In genomic region chr13:64154514-64154913, GRCh38 we compare ENCODE assay signal across 12 cellular contexts.
DNase-seq lines count a peak whose midpoint lies in the region; ATAC-seq and TF ChIP-seq lines count a peak whose summit lies in the region.
"Had no signal": no experiment of that assay in that cellular context is flagged by ENCODE, and none has a peak within 500 bp of the region (broad histone marks: within the 10 kb centered on the region; RNA-seq: fewer than 3 reads in every experiment).

No MANE protein-coding gene starts in this region.

- peaks cover 2% of the 10 kb centered on the region; the same call in 1 of the 2 replicates for H3K27me3 Mint-ChIP-seq in HFFc6 (ENCODE audit: insufficient read depth)
- H3K27me3 Mint-ChIP-seq: memory B cell had no signal

- H3K4me1 ChIP-seq in SK-N-SH (ENCODE audit: control insufficient read depth in 1 of 2, insufficient read depth in 2 of 2, low read depth in 1 of 2, low read length in 1 of 2): peaks cover 3 to 19% of the 10 kb centered on the region in 2 experiments
- H3K4me1 ChIP-seq: heart left ventricle had no signal

- H3F3A ChIP-seq in SK-N-SH (replicated peaks; ENCODE audit: insufficient read depth): peaks cover 9% of the 10 kb centered on the region

- H3K9me3 ChIP-seq in SK-N-SH: peaks cover 7% of the 10 kb centered on the region; the same call in 1 of the 2 replicates
- H3K9me3 ChIP-seq: MG63 had no signal

- H3K4me3 Mint-ChIP-seq in HFFc6: no peak overlapping the region
- H3K4me3 Mint-ChIP-seq: memory B cell had no signal

- DNase-seq in BJ (ENCODE audit: low read depth) (peak; percentile 11), HFFc6 (peak; percentile 32), SK-N-SH (peak; percentile 4), glomerular visceral epithelial cell (ENCODE audit: extremely low spot score) (peak; percentile 1), left lobe of liver (ENCODE audit: low spot score) (no peak), KG1 (lab: John Stamatoyannopoulos, UW) (no peak)
- DNase-seq: heart left ventricle, MG63 had no signal

- CTCF ChIA-PET in BJ (lab: Yijun Ruan, JAX) (no interaction called here), SK-N-SH (lab: Yijun Ruan, JAX) (no interaction called here)

- H3K9me3 Mint-ChIP-seq in HFFc6: 0 out of 2 replicates have a peak, but pooled peaks cover 3% of the 10 kb centered on the region

- H3K27me3 ChIP-seq in BJ (ENCODE audit: control insufficient read depth, insufficient read depth, low read length) (no peaks in the 10 kb centered on the region), SK-N-SH (ENCODE audit: insufficient read depth) (no peaks in the 10 kb centered on the region)
- H3K27me3 ChIP-seq: heart left ventricle, MG63 had no signal

- no peak for TF ChIP-seq EP300 in SK-N-SH (IDR thresholded peaks at IDR 0.05; ENCODE audit: borderline replicate concordance in 1 of 2, low read depth in 1 of 2, low read length in 1 of 2)

- 0 out of 2 replicates have a peak overlapping the region, but pooled peaks have one; percentile 9 for H2AFZ ChIP-seq in SK-N-SH (ENCODE audit: low read depth)

- ATAC-seq in left lobe of liver (no peak), GM18867 (IDR thresholded peaks at IDR 0.05; ENCODE audit: unreplicated experiment) (no peak), HG03378 (IDR thresholded peaks at IDR 0.05; ENCODE audit: unreplicated experiment) (no peak)
- ATAC-seq: activated CD4-positive, CD25-positive, alpha-beta regulatory T cell treated with anti-CD3 and anti-CD28 coated beads, Interleukin-2, amount 50 U/mL, for 24 hours; heart left ventricle had no signal

- H3K36me3 ChIP-seq in BJ (ENCODE audit: control insufficient read depth, insufficient read depth, low read length): no peaks in the 10 kb centered on the region
- H3K36me3 ChIP-seq in SK-N-SH (replicated peaks in 1 of 2; ENCODE audit: control insufficient read depth in 1 of 2, insufficient read depth in 2 of 2, low read length in 1 of 2): no peaks in the 10 kb centered on the region
- H3K36me3 ChIP-seq: heart left ventricle, MG63 had no signal

- peak; percentile 37 for TF ChIP-seq CTCF in BJ (IDR thresholded peaks at IDR 0.05; ENCODE audit: insufficient read depth, low read depth, low read length)
- TF ChIP-seq CTCF in HFFc6 (IDR thresholded peaks at IDR 0.05): peak; percentile 73
- TF ChIP-seq CTCF in SK-N-SH (IDR thresholded peaks at IDR 0.05): peak; percentile 61

- H4K20me1 ChIP-seq in SK-N-SH (ENCODE audit: insufficient read depth): no peaks in the 10 kb centered on the region

- H3K79me2 ChIP-seq in SK-N-SH (ENCODE audit: insufficient read depth): no peaks in the 10 kb centered on the region; the same call in 1 of the 2 replicates

- peaks cover 13% of the 10 kb centered on the region for H3K4me1 Mint-ChIP-seq in HFFc6 (ENCODE audit: low read depth)
- H3K4me1 Mint-ChIP-seq: memory B cell had no signal

- H3K4me2 ChIP-seq in SK-N-SH: no peak overlapping the region

- H3K27ac ChIP-seq in SK-N-SH (ENCODE audit: low read depth in 2 of 2, low read length in 1 of 2): no peak overlapping the region
- H3K27ac ChIP-seq: heart left ventricle had no signal

- no peaks in the 10 kb centered on the region; the same call in 1 of the 2 replicates for H3K9me2 ChIP-seq in SK-N-SH

- TF ChIP-seq RAD21 in SK-N-SH (IDR thresholded peaks at IDR 0.05; ENCODE audit: low read length): peak; percentile 66

- H3K9ac ChIP-seq in SK-N-SH: no peak overlapping the region

- POLR2A ChIA-PET in BJ (lab: Charles Lee) (no interaction called here), SK-N-SH (lab: Yijun Ruan, JAX) (no interaction called here)

- WGBS in SK-N-SH (ENCODE audit: low lambda C conversion rate): 78% methylated on average over 1 of the region's 1 CpG

- H3K4me3 ChIP-seq in BJ (ENCODE audit: low read depth, low read length) (no peak overlapping the region), SK-N-SH (ENCODE audit: low read depth in 2 of 2, low read length in 1 of 2) (no peak overlapping the region)
- H3K4me3 ChIP-seq: heart left ventricle, MG63 had no signal

- H3K27ac Mint-ChIP-seq in HFFc6: no peak overlapping the region
- H3K27ac Mint-ChIP-seq: memory B cell had no signal

- H3K36me3 Mint-ChIP-seq in HFFc6 (ENCODE audit: low read depth): no peaks in the 10 kb centered on the region
- H3K36me3 Mint-ChIP-seq: memory B cell had no signal

TF ChIP-seq in SK-N-SH, 30 proteins besides CTCF, POLR2A, EP300 and RAD21:
- peak; percentile 29; the same call in 1 of the 2 replicates for TF ChIP-seq SMC3 (IDR thresholded peaks at IDR 0.05; ENCODE audit: low read depth, low read length)
- no peak for TF ChIP-seq TEAD4 (IDR thresholded peaks at IDR 0.05; ENCODE audit: borderline replicate concordance, insufficient read depth)
- no peak for TF ChIP-seq TAF1 (IDR thresholded peaks at IDR 0.05; ENCODE audit: borderline replicate concordance, low read depth, low read length)

Comparison
In these comparisons a context has a peak if more than half of its experiments do, and no peak if none do; other contexts are left out.
1. DNase-seq: peak in BJ (single experiment), HFFc6 (single experiment), SK-N-SH (single experiment) and glomerular visceral epithelial cell (single experiment); none in left lobe of liver (single experiment) and KG1 (single experiment).
2. Peak in every context shown above with its lines, with median percentiles within 50 percentile points of each other: CTCF ChIP-seq.